Comparison of ENCODE assay signal across 16 cellular contexts in the genomic region with DNA sequence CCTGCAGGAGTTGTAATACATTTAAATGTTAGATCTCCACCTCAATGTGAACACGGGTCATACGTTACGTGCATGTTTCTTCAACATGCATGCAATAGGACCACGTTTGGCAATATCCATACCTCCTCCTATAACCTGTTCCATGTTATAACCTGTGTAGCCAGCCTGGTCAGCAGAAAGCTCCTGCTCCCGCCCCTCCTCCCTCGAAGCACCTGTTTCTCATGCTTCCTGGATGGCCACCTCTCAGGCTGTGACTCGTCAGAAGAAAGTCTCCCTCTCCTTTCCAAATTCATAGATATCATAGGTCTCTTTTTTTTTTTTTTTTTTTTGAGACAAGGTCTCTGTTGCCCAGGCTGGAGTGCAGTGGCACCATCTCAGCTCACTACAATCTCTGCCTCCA.
DNase-seq lines count a peak whose midpoint lies in the region; ATAC-seq and TF ChIP-seq lines count a peak whose summit lies in the region.
"Had no signal": no experiment of that assay in that cellular context is flagged by ENCODE, and none has a peak within 500 bp of the region (broad histone marks: within the 10 kb centered on the region; RNA-seq: fewer than 3 reads in every experiment).

No MANE protein-coding gene starts in this region.

- no peaks in the 10 kb centered on the region for H3K4me1 ChIP-seq in endodermal cell (ENCODE audit: control insufficient read depth, insufficient read depth, low read length)
- H3K4me1 ChIP-seq: BLaER1 had no signal

- H3K27me3 Mint-ChIP-seq in MCF 10A (ENCODE audit: insufficient read depth, unreplicated experiment), result no peaks in the 10 kb centered on the region
- H3K27me3 Mint-ChIP-seq in endodermal cell (ENCODE audit: insufficient read depth), result no peaks in the 10 kb centered on the region
- H3K27me3 Mint-ChIP-seq: IgD-negative memory B cell had no signal

- no TSS peak for BruUV-seq in MCF 10A (replicated peaks; lab: Mats Ljungman, UMichigan)

- no peak overlapping the region for H3K27ac Mint-ChIP-seq in MCF 10A (ENCODE audit: low read depth, unreplicated experiment)
- no peak overlapping the region for H3K27ac Mint-ChIP-seq in endodermal cell
- H3K27ac Mint-ChIP-seq: CD8-positive, alpha-beta T cell; IgD-negative memory B cell had no signal

- no peaks in the 10 kb centered on the region for H3K27me3 ChIP-seq in endodermal cell (ENCODE audit: control insufficient read depth, insufficient read depth, low read length, poor library complexity, severe bottlenecking)
- H3K27me3 ChIP-seq: BLaER1 had no signal

- in situ Hi-C loops in T47D (cut with HindIII; ENCODE audit: low pct_unique_long_range_greater_than_20kb, low sequenced_read_pairs), result no loop called here

- TF ChIP-seq CTCF in MCF 10A (IDR thresholded peaks at IDR 0.05; ENCODE audit: unreplicated experiment) (no peak), endodermal cell (conservative IDR thresholded peaks at IDR 0.05) (no peak)

- WGBS in endodermal cell (ENCODE audit: insufficient coverage in 1 of 2, insufficient read length in 1 of 2), 2 experiments, result 89 to 90% methylated on average over 5 to 7 of the region's 7 CpGs

- ATAC-seq in GM21737 (IDR thresholded peaks at IDR 0.05; ENCODE audit: unreplicated experiment) (no peak), HG02610 (IDR thresholded peaks at IDR 0.05; ENCODE audit: unreplicated experiment) (no peak)
- ATAC-seq: CD8-positive, alpha-beta T cell; HepG2 had no signal

- CTCF ChIA-PET in MCF 10A (lab: Yijun Ruan, JAX), result interaction anchor here (0.6 to 1.0 kb wide), 4 partner anchors 87 to 794 kb away, joined by 3 read pairs; no protein-coding TSS in a partner anchor

- H3K9ac ChIP-seq in endodermal cell (ENCODE audit: extremely low read depth, low read length, poor library complexity, severe bottlenecking), result no peak overlapping the region
- H3K9ac ChIP-seq: BLaER1 had no signal

- no peaks in the 10 kb centered on the region for H3K9me3 ChIP-seq in endodermal cell (ENCODE audit: control insufficient read depth, low read length)
- H3K9me3 ChIP-seq: BLaER1 had no signal

- H3K9me3 Mint-ChIP-seq in MCF 10A (ENCODE audit: unreplicated experiment), result no peaks in the 10 kb centered on the region
- no peaks in the 10 kb centered on the region for H3K9me3 Mint-ChIP-seq in endodermal cell
- H3K9me3 Mint-ChIP-seq: IgD-negative memory B cell had no signal

- POLR2A ChIA-PET in MCF 10A (lab: Yijun Ruan, JAX), result no interaction called here

- no peaks in the 10 kb centered on the region for H3K36me3 ChIP-seq in endodermal cell (ENCODE audit: control insufficient read depth, insufficient read depth, low read length)
- H3K36me3 ChIP-seq: BLaER1 had no signal

- no peak overlapping the region for H3K27ac ChIP-seq in endodermal cell (ENCODE audit: low read depth, low read length)
- H3K27ac ChIP-seq: BLaER1 had no signal

- H3K36me3 Mint-ChIP-seq in MCF 10A (ENCODE audit: insufficient read depth, unreplicated experiment) (no peaks in the 10 kb centered on the region), endodermal cell (ENCODE audit: low read depth) (no peaks in the 10 kb centered on the region)
- H3K36me3 Mint-ChIP-seq: CD8-positive, alpha-beta T cell; IgD-negative memory B cell had no signal

- H3K4me1 Mint-ChIP-seq in MCF 10A (ENCODE audit: insufficient read depth, unreplicated experiment) (no peaks in the 10 kb centered on the region), endodermal cell (peaks cover 2% of the 10 kb centered on the region)
- H3K4me1 Mint-ChIP-seq: IgD-negative memory B cell had no signal

- H3K4me3 Mint-ChIP-seq in MCF 10A (ENCODE audit: unreplicated experiment), result no peak overlapping the region
- no peak overlapping the region for H3K4me3 Mint-ChIP-seq in endodermal cell
- H3K4me3 Mint-ChIP-seq: CD8-positive, alpha-beta T cell; IgD-negative memory B cell had no signal

- intact Hi-C loops in MCF 10A (cut with micrococcal nuclease) (no loop called here), posterior vena cava (cut with DNase I) (no loop called here)

- DNase-seq in T47D (ENCODE audit: low read depth in 1 of 2, low spot score in 1 of 2) (peak; percentile 26 to 53), MCF 10A (ENCODE audit: unreplicated experiment) (no peak), endodermal cell (peak; percentile 24), posterior vena cava (ENCODE audit: low spot score) (peak; percentile 11), KG1 (lab: John Stamatoyannopoulos, UW) (no peak)
- DNase-seq: 8988T; Calu3; CD8-positive, alpha-beta T cell; DMS79 treated with DMSO at 0.1 percent for 48 hours; GF-D8; HCEC 1CT had no signal

- H3K4me3 ChIP-seq in endodermal cell (ENCODE audit: low read length), result no peak overlapping the region
- H3K4me3 ChIP-seq: BLaER1 had no signal

Comparison
In these comparisons a context has a peak if more than half of its experiments do, and no peak if none do; other contexts are left out.
1. DNase-seq: peak in T47D (2 of 2), endodermal cell (single experiment) and posterior vena cava (single experiment); none in MCF 10A (single experiment) and KG1 (single experiment).